21 cellular contexts compared by ENCODE assay signal in genomic region chr1:117810553-117810952, GRCh38.
DNase-seq lines count a peak whose midpoint lies in the region; ATAC-seq and TF ChIP-seq lines count a peak whose summit lies in the region.
"Had no signal": no experiment of that assay in that cellular context is flagged by ENCODE, and none has a peak within 500 bp of the region (broad histone marks: within the 10 kb centered on the region; RNA-seq: fewer than 3 reads in every experiment).

No MANE protein-coding gene starts in this region.

- no peak for ATAC-seq in HG03097 (IDR thresholded peaks at IDR 0.05; ENCODE audit: low FRiP score, unreplicated experiment)
- ATAC-seq in GM18519 (IDR thresholded peaks at IDR 0.05; ENCODE audit: low FRiP score, unreplicated experiment), result no peak
- ATAC-seq: activated T-cell treated with anti-CD3 and anti-CD28 coated beads, Interleukin-2, amount 50 U/mL, for 72 hours; left lobe of liver had no signal

- peak; percentile 82 for DNase-seq in AG10803 (ENCODE audit: low read depth)
- peak; percentile 47 for DNase-seq in GM23248
- DNase-seq in NB4 (ENCODE audit: low read depth), result peak; percentile 22
- peak; percentile 69 to 82 for DNase-seq in foreskin fibroblast
- DNase-seq in NCI-H748 treated with DMSO at 0.1 percent for 48 hours (lab: John Stamatoyannopoulos, UW), result no peak
- DNase-seq in Karpas-422, result no peak
- DNase-seq: activated CD8-positive, alpha-beta memory T cell treated with anti-CD3 and anti-CD28 coated beads for 24 hours; activated T-cell treated with anti-CD3 and anti-CD28 coated beads, Interleukin-2, amount 50 U/mL, for 72 hours; aorta; effector CD4-positive, alpha-beta T cell; head of caudate nucleus; midbrain; NCI-H1105 treated with DMSO at 0.1 percent for 48 hours; NCI-H2081 treated with DMSO at 0.1 percent for 48 hours; nephron progenitor cell; stimulated activated CD4-positive, alpha-beta T cell treated with anti-CD3 and anti-CD28 coated beads, Interleukin-1b, Interleukin-23, amount 100 ng/mL, for 48 hours; stimulated activated naive CD4-positive, alpha-beta T cell; T1000 had no signal

- no peak overlapping the region for H3K4me3 ChIP-seq in AG10803 (ENCODE audit: low read length)
- no peak overlapping the region for H3K4me3 ChIP-seq in GM23248
- no peak overlapping the region for H3K4me3 ChIP-seq in NB4 (ENCODE audit: low read depth, low read length)
- no peak overlapping the region for H3K4me3 ChIP-seq in foreskin fibroblast (ENCODE audit: low read depth in 1 of 2, low read length in 2 of 2)
- H3K4me3 ChIP-seq in Karpas-422 (ENCODE audit: low read length), result no peak overlapping the region

- H3K36me3 ChIP-seq in GM23248 (ENCODE audit: low read depth) (no peaks in the 10 kb centered on the region), Karpas-422 (ENCODE audit: insufficient read depth, low read length) (no peaks in the 10 kb centered on the region)

- no peak overlapping the region for H3K4me2 ChIP-seq in GM23248 (ENCODE audit: unreplicated experiment)
- no peak overlapping the region for H3K4me2 ChIP-seq in Karpas-422 (ENCODE audit: low read depth, low read length, poor library complexity, severe bottlenecking)

- H3K27ac ChIP-seq in GM23248 (no peak overlapping the region), Karpas-422 (ENCODE audit: low read length) (no peak overlapping the region)

- H2AFZ ChIP-seq in GM23248, result no peak overlapping the region
- H2AFZ ChIP-seq in Karpas-422 (ENCODE audit: low read length), result no peak overlapping the region

- H3K27me3 ChIP-seq in GM23248 (replicated peaks; ENCODE audit: insufficient read depth), result no peaks in the 10 kb centered on the region
- 0 out of 2 replicates have a peak, but pooled peaks cover 2% of the 10 kb centered on the region for H3K27me3 ChIP-seq in Karpas-422 (ENCODE audit: low read length)

- H4K20me1 ChIP-seq in GM23248 (ENCODE audit: insufficient read depth), result no peaks in the 10 kb centered on the region
- H4K20me1 ChIP-seq in Karpas-422 (ENCODE audit: insufficient read depth, low read depth, low read length), result no peaks in the 10 kb centered on the region

- TF ChIP-seq CTCF in AG10803 (conservative IDR thresholded peaks at IDR 0.05; ENCODE audit: low read length) (peak; percentile 39), NB4 (IDR thresholded peaks at IDR 0.05; ENCODE audit: low read depth, low read length) (no peak), foreskin fibroblast (IDR thresholded peaks at IDR 0.05; ENCODE audit: low read depth, low read length) (peak; percentile 13)

- H3K4me1 ChIP-seq in GM23248 (ENCODE audit: insufficient read depth) (peaks cover 27% of the 10 kb centered on the region), Karpas-422 (ENCODE audit: low read length) (no peaks in the 10 kb centered on the region)

- no peak for TF ChIP-seq POLR2A in NB4 (IDR thresholded peaks at IDR 0.05; ENCODE audit: extremely low read depth, insufficient read length)

- no peak overlapping the region for H3K9ac ChIP-seq in GM23248
- H3K9ac ChIP-seq in Karpas-422 (ENCODE audit: low read length), result no peak overlapping the region

- no peaks in the 10 kb centered on the region for H3K79me2 ChIP-seq in GM23248 (ENCODE audit: insufficient read depth)
- H3K79me2 ChIP-seq in Karpas-422 (ENCODE audit: low read length), result no peaks in the 10 kb centered on the region

- H3K9me3 ChIP-seq in GM23248 (ENCODE audit: low read depth) (no peaks in the 10 kb centered on the region), Karpas-422 (ENCODE audit: low read length) (no peaks in the 10 kb centered on the region)

- 0 out of 2 replicates have a peak, but pooled peaks cover 4% of the 10 kb centered on the region for H3F3A ChIP-seq in GM23248 (ENCODE audit: insufficient read depth)

- in situ Hi-C loops in GM23248 (cut with MboI), result no loop called here

- H3K9me2 ChIP-seq in GM23248 (ENCODE audit: insufficient read depth) (no peaks in the 10 kb centered on the region), Karpas-422 (replicated peaks; ENCODE audit: insufficient read depth, low read length) (no peaks in the 10 kb centered on the region)

- WGBS in GM23248 (ENCODE audit: low coverage in 1 of 2, low lambda C conversion rate in 2 of 2, missing lambda C conversion rate in 2 of 2), 2 experiments, result 39 to 50% methylated on average over 3 of the region's 3 CpGs

Comparison
In these comparisons a context has a peak if more than half of its experiments do, and no peak if none do; other contexts are left out.
1. DNase-seq: peak in AG10803 (single experiment), GM23248 (single experiment), NB4 (single experiment) and foreskin fibroblast (2 of 2); none in NCI-H748 treated with DMSO at 0.1 percent for 48 hours (single experiment) and Karpas-422 (single experiment).